ENCODE assay signal across 24 cellular contexts in the genomic region with DNA sequence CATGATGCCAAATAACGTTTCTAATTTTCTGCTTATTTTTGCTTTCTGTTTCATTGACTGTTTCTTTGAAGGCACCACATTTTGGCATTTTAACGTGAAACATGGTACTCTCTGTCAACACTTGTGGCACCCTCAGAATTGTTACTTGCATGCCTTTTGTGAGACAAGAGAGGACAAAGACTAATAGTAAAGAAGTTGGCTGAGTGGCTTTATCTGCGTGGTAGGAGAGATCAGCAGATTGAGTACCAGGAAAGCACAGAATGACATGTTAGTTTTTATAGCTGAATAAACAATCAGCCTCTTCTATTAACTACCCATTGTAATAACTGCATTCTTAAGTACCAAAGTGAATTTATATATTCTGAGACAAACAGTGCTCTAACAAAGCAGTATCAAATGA.
"Had no signal": no experiment of that assay in that cellular context is flagged by ENCODE, and none has a peak within 500 bp of the region (broad histone marks: within the 10 kb centered on the region; RNA-seq: fewer than 3 reads in every experiment).

No MANE protein-coding gene starts in this region.

- H3K9me3 ChIP-seq: body of pancreas, esophagus squamous epithelium, prostate gland, testis, upper lobe of left lung had no signal

- DNase-seq: activated CD4-positive, alpha-beta memory T cell treated with anti-CD3 and anti-CD28 coated beads for 36 hours; activated CD8-positive, alpha-beta memory T cell treated with anti-CD3 and anti-CD28 coated beads, Interleukin-2, amount 10 ng/mL, durations not matched to agents 7 days and 5 days; activated effector memory CD4-positive, alpha-beta T cell treated with Interleukin-2 at 50 U/mL for 16 hours; activated T-cell treated with anti-CD3 and anti-CD28 coated beads, Interleukin-2, amount 50 U/mL, for 1 hour; amygdala; body of pancreas; caudate nucleus; esophagus squamous epithelium; hippocampal formation; occipital lobe; right cardiac atrium; stimulated activated CD4-positive, alpha-beta T cell treated with anti-CD3 and anti-CD28 coated beads, Interleukin-15, amount 100 ng/mL, for 24 hours; stimulated activated CD4-positive, alpha-beta T cell treated with anti-CD3 and anti-CD28 coated beads, Interleukin-4, amount 100 ng/mL, for 24 hours; stimulated activated naive CD4-positive, alpha-beta T cell treated with Interleukin-2 at 50 U/mL for 16 hours; T-helper 1 cell; upper lobe of left lung had no signal

- H3K36me3 ChIP-seq: prostate gland, upper lobe of left lung had no signal

- FAIRE-seq: colon, keratinocyte had no signal

- H3K27me3 Mint-ChIP-seq: activated CD4-positive, alpha-beta memory T cell treated with anti-CD3 and anti-CD28 coated beads for 36 hours; activated CD8-positive, alpha-beta memory T cell treated with anti-CD3 and anti-CD28 coated beads, Interleukin-2, amount 10 ng/mL, durations not matched to agents 7 days and 5 days had no signal

- ATAC-seq: activated CD8-positive, alpha-beta memory T cell treated with anti-CD3 and anti-CD28 coated beads, Interleukin-2, amount 10 ng/mL, durations not matched to agents 7 days and 5 days; activated naive CD4-positive, alpha-beta T cell treated with anti-CD3 and anti-CD28 coated beads, Interleukin-2, amount 50 U/mL, for 72 hours; body of pancreas; left lobe of liver; right cardiac atrium had no signal

- H3K27ac ChIP-seq: body of pancreas, esophagus squamous epithelium, prostate gland, skin epidermis, upper lobe of left lung had no signal

- H3K27ac Mint-ChIP-seq: activated CD4-positive, alpha-beta memory T cell treated with anti-CD3 and anti-CD28 coated beads for 36 hours; activated CD8-positive, alpha-beta memory T cell treated with anti-CD3 and anti-CD28 coated beads, Interleukin-2, amount 10 ng/mL, durations not matched to agents 7 days and 5 days; activated naive CD4-positive, alpha-beta T cell treated with anti-CD3 and anti-CD28 coated beads, Interleukin-2, amount 50 U/mL, for 72 hours; nephron had no signal

- H3K4me3 ChIP-seq: body of pancreas, esophagus squamous epithelium, prostate gland, skin epidermis, testis, upper lobe of left lung had no signal

- H3K27me3 ChIP-seq: body of pancreas, esophagus squamous epithelium, testis, upper lobe of left lung had no signal

- H3K4me1 ChIP-seq: prostate gland, testis had no signal

- H3K9me3 Mint-ChIP-seq: activated CD4-positive, alpha-beta memory T cell treated with anti-CD3 and anti-CD28 coated beads for 36 hours; activated naive CD4-positive, alpha-beta T cell treated with anti-CD3 and anti-CD28 coated beads, Interleukin-2, amount 50 U/mL, for 72 hours; nephron had no signal

- H3K4me3 Mint-ChIP-seq: activated CD4-positive, alpha-beta memory T cell treated with anti-CD3 and anti-CD28 coated beads for 36 hours; activated CD8-positive, alpha-beta memory T cell treated with anti-CD3 and anti-CD28 coated beads, Interleukin-2, amount 10 ng/mL, durations not matched to agents 7 days and 5 days; nephron had no signal

- H3K36me3 Mint-ChIP-seq: activated CD4-positive, alpha-beta memory T cell treated with anti-CD3 and anti-CD28 coated beads for 36 hours had no signal
